8 cellular contexts compared by ENCODE assay signal in genomic region chr5:120405291-120405864, GRCh38. TPM values are rescaled to one million over a fixed set of nuclear protein-coding genes. Genes with fewer than 3 reads are reported as not detected.
DNase-seq lines count a peak whose midpoint lies in the region; ATAC-seq and TF ChIP-seq lines count a peak whose summit lies in the region.
"Had no signal": no experiment of that assay in that cellular context is flagged by ENCODE, and none has a peak within 500 bp of the region (broad histone marks: within the 10 kb centered on the region; RNA-seq: fewer than 3 reads in every experiment).

No MANE protein-coding gene starts in this region.

- no peak overlapping the region for H3K9ac ChIP-seq in skeletal muscle tissue (ENCODE audit: low read depth in 1 of 3, low read length in 3 of 3)

- peaks cover 0 to 9% (median 3%) of the 10 kb centered on the region in 9 donors for H3K9me3 Mint-ChIP-seq in naive thymus-derived CD8-positive, alpha-beta T cell

- H3K27me3 ChIP-seq in skeletal muscle tissue (ENCODE audit: control insufficient read depth in 3 of 3, insufficient read depth in 3 of 3, low read length in 3 of 3), result no peaks in the 10 kb centered on the region
- H3K27me3 ChIP-seq in spleen (replicated peaks in 1 of 7), result no peaks in the 10 kb centered on the region

- H3K9me3 ChIP-seq in skeletal muscle tissue (ENCODE audit: control insufficient read depth in 3 of 3, low read length in 3 of 3) (no peaks in the 10 kb centered on the region), spleen (peaks cover 0 to 4% (median 0%) of the 10 kb centered on the region in 8 donors)

- DNase-seq in H4 (ENCODE audit: low spot score) (peak; percentile 75), NOMO-1 treated with dmso at 0.1 percent for 144 hours (lab: John Stamatoyannopoulos, UW; ENCODE audit: unreplicated experiment) (peak; percentile 70), epithelial cell of prostate (ENCODE audit: low read depth, low spot score) (no peak), spleen (no peak)
- no peak for DNase-seq in naive thymus-derived CD8-positive, alpha-beta T cell
- no peak for DNase-seq in stimulated activated CD4-positive, alpha-beta T cell treated with anti-CD3 and anti-CD28 coated beads, Interleukin-2, amount 100 ng/mL, for 48 hours
- DNase-seq: NCI-H526 had no signal

- no peak overlapping the region for H3K4me3 ChIP-seq in skeletal muscle tissue (ENCODE audit: low read length in 3 of 3)
- no peak overlapping the region for H3K4me3 ChIP-seq in spleen

- peaks cover 0 to 3% (median 0%) of the 10 kb centered on the region in 3 donors for H3K36me3 Mint-ChIP-seq in naive thymus-derived CD8-positive, alpha-beta T cell

- peak overlapping the region; percentile 5 for H3K27ac ChIP-seq in epithelial cell of prostate
- H3K27ac ChIP-seq in skeletal muscle tissue (ENCODE audit: low read depth, low read length), result peak overlapping the region; percentile 28
- H3K27ac ChIP-seq in spleen, result no peak overlapping the region

- TF ChIP-seq CTCF in spleen (IDR thresholded peaks at IDR 0.05 in 8 of 11, conservative IDR thresholded peaks at IDR 0.05 in 3 of 11), result no peak

- no peak for ATAC-seq in naive thymus-derived CD8-positive, alpha-beta T cell

- intact Hi-C loops in spleen (cut with DNase I; ENCODE audit: low total_unique reads), result no loop called here

- H3K36me3 ChIP-seq in skeletal muscle tissue (ENCODE audit: control insufficient read depth in 3 of 3, insufficient read depth in 3 of 3, low read length in 3 of 3) (no peaks in the 10 kb centered on the region), spleen (no peaks in the 10 kb centered on the region)

- POLR2A ChIA-PET in naive thymus-derived CD8-positive, alpha-beta T cell (lab: Charles Lee), result no interaction called here

- H3K4me1 ChIP-seq in skeletal muscle tissue (ENCODE audit: control insufficient read depth in 3 of 3, insufficient read depth in 3 of 3, low read length in 3 of 3) (no peaks in the 10 kb centered on the region), spleen (peaks cover 0 to 7% (median 0%) of the 10 kb centered on the region in 6 donors)

- WGBS in spleen, 5 donors, result 66 to 91% (median 76%) methylated on average over 1 of the region's 1 CpG

- no peak overlapping the region for H3K4me3 Mint-ChIP-seq in naive thymus-derived CD8-positive, alpha-beta T cell

- no peaks in the 10 kb centered on the region for H3K27me3 Mint-ChIP-seq in naive thymus-derived CD8-positive, alpha-beta T cell

- H3K27ac Mint-ChIP-seq in naive thymus-derived CD8-positive, alpha-beta T cell, result no peak overlapping the region

- H3K4me1 Mint-ChIP-seq in naive thymus-derived CD8-positive, alpha-beta T cell, result no peaks in the 10 kb centered on the region

- TF ChIP-seq POLR2A in spleen (IDR thresholded peaks at IDR 0.05), result no peak

RNA-seq across cellular contexts. Expression of gene PRR16, which starts 58.7 kb away (rescaled TPM):
- total RNA-seq in H4 (2014; rRNA removed; shearing (Covaris generic)), result 2.7 and 4.5 TPM in 2 replicates
- 4.7 TPM for total RNA-seq in skeletal muscle tissue
- total RNA-seq in naive thymus-derived CD8-positive, alpha-beta T cell, result not detected
- not detected for polyA plus RNA-seq in naive thymus-derived CD8-positive, alpha-beta T cell
- total RNA-seq in spleen, result 1 to 10 TPM; 1.3 to 4.5 (median 3.0) TPM
- polyA plus RNA-seq in spleen, result 1 to 10 TPM in 2 of 3 donors, under 1 TPM in 1; 0.61 to 1.7 (median 1.1) TPM

Comparison
In these comparisons a context has a peak if more than half of its experiments do, and no peak if none do; other contexts are left out.
1. DNase-seq: peak in H4 (single experiment) and NOMO-1 treated with dmso at 0.1 percent for 144 hours (single experiment); none in epithelial cell of prostate (single experiment), naive thymus-derived CD8-positive, alpha-beta T cell (0 of 10), stimulated activated CD4-positive, alpha-beta T cell treated with anti-CD3 and anti-CD28 coated beads, Interleukin-2, amount 100 ng/mL, for 48 hours (0 of 2) and spleen (single experiment).
2. H3K27ac ChIP-seq: peak in epithelial cell of prostate (single experiment) and skeletal muscle tissue (single experiment); none in spleen (0 of 8).